Comparison of ENCODE assay signal across 16 cellular contexts in the genomic region with DNA sequence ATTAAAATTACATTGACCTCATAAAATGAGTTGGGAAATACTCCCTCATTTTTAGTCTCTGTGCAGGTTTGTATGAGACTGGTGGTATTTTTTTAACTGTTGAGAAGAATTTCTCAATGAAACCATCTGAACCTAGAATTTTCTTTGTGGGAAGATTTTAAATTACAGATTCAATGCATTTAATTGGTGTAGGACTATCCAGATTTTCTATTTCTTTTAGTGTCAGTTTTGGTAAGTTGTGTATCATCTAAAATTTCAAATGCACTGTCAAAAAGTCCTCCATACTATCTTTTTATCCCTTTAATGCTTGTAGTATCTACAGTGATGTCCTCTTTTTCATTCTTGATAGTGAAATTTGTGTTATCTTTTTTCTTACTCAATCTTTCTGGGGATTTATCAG. TPM values are rescaled to one million over a fixed set of nuclear protein-coding genes. Genes with fewer than 3 reads are reported as not detected.
DNase-seq lines count a peak whose midpoint lies in the region; ATAC-seq and TF ChIP-seq lines count a peak whose summit lies in the region.
"Had no signal": no experiment of that assay in that cellular context is flagged by ENCODE, and none has a peak within 500 bp of the region (broad histone marks: within the 10 kb centered on the region; RNA-seq: fewer than 3 reads in every experiment).

No MANE protein-coding gene starts in this region.

- intact Hi-C loops in CD4-positive, alpha-beta T cell (cut with DNase I, micrococcal nuclease), result no loop called here
- intact Hi-C loops in colonic mucosa (cut with DNase I), result no loop called here

- H3K9me3 ChIP-seq in CD4-positive, alpha-beta T cell (ENCODE audit: control insufficient read depth, low read length), result peaks cover 19% of the 10 kb centered on the region
- H3K9me3 ChIP-seq in HEK293 (ENCODE audit: control insufficient read depth, insufficient read depth, low read depth, low read length) (no peaks in the 10 kb centered on the region; the same call in 1 of the 2 replicates), colonic mucosa (no peaks in the 10 kb centered on the region)
- H3K9me3 ChIP-seq: BE2C, Caco-2 had no signal

- peaks cover 11% of the 10 kb centered on the region for H3K9me3 Mint-ChIP-seq in CD4-positive, alpha-beta T cell
- H3K9me3 Mint-ChIP-seq in endothelial cell (ENCODE audit: unreplicated experiment), result no peaks in the 10 kb centered on the region

- H3K36me3 ChIP-seq in HEK293 (ENCODE audit: control insufficient read depth in 2 of 2, insufficient read depth in 1 of 2, low read length in 2 of 2) (no peaks in the 10 kb centered on the region), colonic mucosa (no peaks in the 10 kb centered on the region)
- H3K36me3 ChIP-seq: BE2C, BLaER1 had no signal

- H3K4me3 Mint-ChIP-seq in CD4-positive, alpha-beta T cell, result peak overlapping the region; percentile 20
- no peak overlapping the region for H3K4me3 Mint-ChIP-seq in endothelial cell (ENCODE audit: unreplicated experiment)
- H3K4me3 Mint-ChIP-seq: CD8-positive, alpha-beta T cell had no signal

- peaks cover 4% of the 10 kb centered on the region for H3K36me3 Mint-ChIP-seq in CD4-positive, alpha-beta T cell (ENCODE audit: low read depth)
- H3K36me3 Mint-ChIP-seq in endothelial cell (ENCODE audit: low read depth, unreplicated experiment), result peaks cover 5% of the 10 kb centered on the region
- H3K36me3 Mint-ChIP-seq: CD4-positive, CD25-positive, alpha-beta regulatory T cell; CD8-positive, alpha-beta T cell had no signal

- CTCF ChIA-PET in CD4-positive, alpha-beta T cell (lab: Charles Lee), result interaction anchor here (0.7 kb wide), 1 partner anchor 1037 kb away, joined by 3 read pairs; no protein-coding TSS in a partner anchor
- CTCF ChIA-PET in HEK293 (lab: Yijun Ruan, JAX), result interaction anchor here (0.6 to 0.7 kb wide), 2 partner anchors 9 to 28 kb away, joined by 3 read pairs; no protein-coding TSS in a partner anchor

- POLR2A ChIA-PET in CD4-positive, alpha-beta T cell (lab: Charles Lee), result no interaction called here
- POLR2A ChIA-PET in HEK293 (lab: Yijun Ruan, JAX), result no interaction called here

- TF ChIP-seq CTCF in CD4-positive, alpha-beta T cell (IDR thresholded peaks at IDR 0.05), result no peak
- TF ChIP-seq CTCF in HEK293 (tag by site-specific recombination; IDR thresholded peaks at IDR 0.05) (no peak), endothelial cell (IDR thresholded peaks at IDR 0.05; ENCODE audit: unreplicated experiment) (no peak), colonic mucosa (IDR thresholded peaks at IDR 0.05) (no peak)

- H3K4me1 ChIP-seq in HEK293 (ENCODE audit: control insufficient read depth, insufficient read depth, low read length), result no peaks in the 10 kb centered on the region
- peaks cover 3% of the 10 kb centered on the region for H3K4me1 ChIP-seq in colonic mucosa
- H3K4me1 ChIP-seq: Caco-2 had no signal

- H3K9ac ChIP-seq in colonic mucosa (ENCODE audit: low read depth in 2 of 2, low read length in 2 of 2), result no peak overlapping the region
- H3K9ac ChIP-seq: BLaER1 had no signal

- H3K27me3 ChIP-seq in CD4-positive, alpha-beta T cell (ENCODE audit: control insufficient read depth, insufficient read depth, low read length), result peaks cover 39% of the 10 kb centered on the region
- H3K27me3 ChIP-seq in colonic mucosa, result peaks cover 10% of the 10 kb centered on the region
- H3K27me3 ChIP-seq: BE2C had no signal

- H3K27ac ChIP-seq in CD4-positive, alpha-beta T cell (ENCODE audit: low read depth, low read length), result no peak overlapping the region
- H3K27ac ChIP-seq in HEK293 (ENCODE audit: extremely low read depth, low read depth, low read length) (no peak overlapping the region), colonic mucosa (no peak overlapping the region)
- H3K27ac ChIP-seq: BLaER1 had no signal

- peaks cover 51% of the 10 kb centered on the region for H3K27me3 Mint-ChIP-seq in CD4-positive, alpha-beta T cell
- H3K27me3 Mint-ChIP-seq in endothelial cell (ENCODE audit: unreplicated experiment), result peaks cover 18% of the 10 kb centered on the region

- H3K4me3 ChIP-seq in HEK293 (ENCODE audit: low read depth, low read length) (no peak overlapping the region), colonic mucosa (no peak overlapping the region)
- H3K4me3 ChIP-seq: BLaER1 had no signal

- no peak overlapping the region for H3K27ac Mint-ChIP-seq in CD4-positive, alpha-beta T cell
- peak overlapping the region; percentile 67 for H3K27ac Mint-ChIP-seq in endothelial cell (ENCODE audit: unreplicated experiment)
- H3K27ac Mint-ChIP-seq: CD4-positive, CD25-positive, alpha-beta regulatory T cell; CD8-positive, alpha-beta T cell had no signal

- ATAC-seq in CD4-positive, alpha-beta T cell (ENCODE audit: poor library complexity), result no peak
- ATAC-seq in HG03175 (IDR thresholded peaks at IDR 0.05; ENCODE audit: unreplicated experiment), result no peak
- ATAC-seq: CD8-positive, alpha-beta T cell had no signal

- no peak for DNase-seq in CD4-positive, alpha-beta T cell
- no peak for DNase-seq in endothelial cell (ENCODE audit: low spot score)
- no peak for DNase-seq in colonic mucosa
- DNase-seq: 8988T; ACHN; BE2C; C1 segment of cervical spinal cord; Caco-2; Calu3; CD4-positive, CD25-positive, alpha-beta regulatory T cell; CD8-positive, alpha-beta T cell; DMS79 treated with DMSO at 0.1 percent for 48 hours; GF-D8 had no signal

- H3K4me1 Mint-ChIP-seq in CD4-positive, alpha-beta T cell (ENCODE audit: low read depth), result peaks cover 15% of the 10 kb centered on the region
- H3K4me1 Mint-ChIP-seq in endothelial cell (ENCODE audit: unreplicated experiment), result peaks cover 44% of the 10 kb centered on the region

TF ChIP-seq in HEK293, 187 proteins besides CTCF, POLR2A, EP300 and RAD21:
- TF ChIP-seq ZBTB1 (tag by site-specific recombination; IDR thresholded peaks at IDR 0.05), result no peak
- TF ChIP-seq SETDB1 (IDR thresholded peaks at IDR 0.05; ENCODE audit: insufficient read length, low read length), result peak; percentile 96
- 0 out of 2 replicates have a peak, but pooled peaks have one; percentile 15 for TF ChIP-seq TRIM28 (IDR thresholded peaks at IDR 0.05; ENCODE audit: borderline replicate concordance, low read length)

RNA-seq across cellular contexts. Expression of a gene that starts 1.8 kb away (rescaled TPM):
- not detected for total RNA-seq in CD4-positive, alpha-beta T cell
- total RNA-seq in endothelial cell (ENCODE audit: unreplicated experiment) (110 TPM), colonic mucosa (10 to 100 TPM in 1 of 2 donors, 1 to 10 TPM in 1; 8.3 to 14.1 TPM)
- total RNA-seq: CD4-positive, CD25-positive, alpha-beta regulatory T cell; CD8-positive, alpha-beta T cell had no signal

RNA-seq across cellular contexts. Expression of a gene that starts 48.4 kb away (rescaled TPM):
- 10 to 100 TPM; 76.1 to 81.3 TPM for total RNA-seq in CD4-positive, alpha-beta T cell
- total RNA-seq in endothelial cell (ENCODE audit: unreplicated experiment) (296 TPM), colonic mucosa (100 to 1,000 TPM in 1 of 2 donors, 10 to 100 TPM in 1; 87.8 to 144 TPM)

Comparison
In these comparisons a context has a peak if more than half of its experiments do, and no peak if none do; other contexts are left out.
1. RNA of a gene that starts 1.8 kb away (total RNA-seq): 110 TPM in endothelial cell (single experiment) and 8.3 to 14.1 TPM in colonic mucosa; not detected in CD4-positive, alpha-beta T cell; every median in the first group is over 4 times any median in the second.